Comparison of ENCODE assay signal across 8 cellular contexts in the genomic region with DNA sequence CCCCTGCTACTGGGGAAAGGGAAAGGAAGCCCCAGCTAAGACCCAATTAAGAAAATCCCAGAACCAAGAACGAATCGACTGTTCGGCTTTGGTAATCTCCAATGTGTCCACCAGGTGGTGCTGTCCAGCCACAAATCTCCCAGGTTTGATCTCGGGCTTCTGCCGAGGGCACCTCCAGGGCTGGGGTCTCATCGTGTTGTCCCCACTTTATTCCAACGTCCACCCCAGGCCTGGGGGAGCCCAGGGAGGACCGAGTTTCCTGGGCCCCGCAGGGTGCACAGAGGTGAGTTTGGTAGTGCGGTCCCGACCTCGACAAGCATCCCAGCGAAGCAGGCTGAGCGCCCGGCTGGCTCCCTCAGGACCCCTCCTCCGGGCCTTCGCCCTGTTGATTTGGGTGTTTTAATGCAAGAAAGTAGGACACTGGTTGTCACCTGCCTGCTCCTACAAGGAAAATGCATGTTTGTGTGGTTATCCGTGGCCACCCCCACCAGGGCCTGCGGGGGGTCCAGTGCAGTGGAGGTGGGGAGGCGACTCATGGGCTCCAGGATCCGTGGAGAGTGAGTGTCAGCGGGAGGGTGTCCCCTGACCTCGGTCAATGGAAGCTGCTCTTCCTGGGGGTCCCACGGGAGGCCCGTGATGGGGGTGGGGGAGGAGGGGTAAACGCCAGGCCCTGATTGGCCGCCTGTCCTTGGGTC.
DNase-seq lines count a peak whose midpoint lies in the region; ATAC-seq and TF ChIP-seq lines count a peak whose summit lies in the region.

No MANE protein-coding gene starts in this region.

- WGBS in spleen, 5 donors: 62 to 70% (median 65%) methylated on average over 27 of the region's 27 CpGs

- intact Hi-C loops in left ventricle myocardium inferior (cut with micrococcal nuclease): no loop called here
- intact Hi-C loops in spleen (cut with DNase I; ENCODE audit: low total_unique reads): no loop called here

- TF ChIP-seq CTCF in left ventricle myocardium inferior (IDR thresholded peaks at IDR 0.05; ENCODE audit: borderline replicate concordance) (peak; percentile 95), spleen (IDR thresholded peaks at IDR 0.05 in 8 of 11, conservative IDR thresholded peaks at IDR 0.05 in 3 of 11) (peak; percentile 67 to 90 (median 81))

- no peaks in the 10 kb centered on the region for H3K36me3 Mint-ChIP-seq in activated T-helper 17 cell treated with anti-CD3 and anti-CD28 coated beads, Interleukin-2, amount 50 U/mL, for 72 hours (ENCODE audit: low read depth)

- ATAC-seq in GM21367 (IDR thresholded peaks at IDR 0.05; ENCODE audit: unreplicated experiment): peak; percentile 58
- peak; percentile 39 for ATAC-seq in activated T-helper 17 cell treated with anti-CD3 and anti-CD28 coated beads, Interleukin-2, amount 50 U/mL, for 72 hours (replicated peaks)

- H3K4me1 ChIP-seq in left ventricle myocardium inferior: peaks cover 3% of the 10 kb centered on the region
- H3K4me1 ChIP-seq in spleen: peaks cover 0 to 5% (median 3%) of the 10 kb centered on the region in 6 donors

- no peaks in the 10 kb centered on the region for H3K9me3 Mint-ChIP-seq in activated T-helper 17 cell treated with anti-CD3 and anti-CD28 coated beads, Interleukin-2, amount 50 U/mL, for 72 hours

- TF ChIP-seq POLR2A in spleen (IDR thresholded peaks at IDR 0.05): peak in 1 of 3 donors; percentile 4

- no peaks in the 10 kb centered on the region for H3K4me1 Mint-ChIP-seq in activated T-helper 17 cell treated with anti-CD3 and anti-CD28 coated beads, Interleukin-2, amount 50 U/mL, for 72 hours

- H3K27me3 Mint-ChIP-seq in activated T-helper 17 cell treated with anti-CD3 and anti-CD28 coated beads, Interleukin-2, amount 50 U/mL, for 72 hours: no peaks in the 10 kb centered on the region

- no peaks in the 10 kb centered on the region for H3K9me3 ChIP-seq in left ventricle myocardium inferior (replicated peaks)
- no peaks in the 10 kb centered on the region for H3K9me3 ChIP-seq in spleen

- DNase-seq in AG08396 (ENCODE audit: low spot score): peak; percentile 57
- peak; percentile 24 for DNase-seq in NCI-H226
- peak; percentile 54 for DNase-seq in left ventricle myocardium inferior
- peak; percentile 89 for DNase-seq in spleen
- no peak for DNase-seq in NOMO-1 treated with dmso at 0.1 percent for 144 hours (lab: John Stamatoyannopoulos, UW; ENCODE audit: unreplicated experiment)
- DNase-seq in DMS79 (lab: John Stamatoyannopoulos, UW): no peak

- no peak overlapping the region for H3K4me3 Mint-ChIP-seq in activated T-helper 17 cell treated with anti-CD3 and anti-CD28 coated beads, Interleukin-2, amount 50 U/mL, for 72 hours

- H3K36me3 ChIP-seq in left ventricle myocardium inferior (no peaks in the 10 kb centered on the region), spleen (no peaks in the 10 kb centered on the region)

- no peak overlapping the region for H3K4me3 ChIP-seq in left ventricle myocardium inferior
- H3K4me3 ChIP-seq in spleen: no peak overlapping the region

- H3K27me3 ChIP-seq in left ventricle myocardium inferior (ENCODE audit: low read depth): peaks cover 73% of the 10 kb centered on the region
- H3K27me3 ChIP-seq in spleen (replicated peaks in 1 of 7): peaks cover 0 to 19% (median 0%) of the 10 kb centered on the region in 7 donors

- H3K27ac Mint-ChIP-seq in activated T-helper 17 cell treated with anti-CD3 and anti-CD28 coated beads, Interleukin-2, amount 50 U/mL, for 72 hours: peak overlapping the region; percentile 46

- H3K27ac ChIP-seq in left ventricle myocardium inferior (replicated peaks) (no peak overlapping the region), spleen (no peak overlapping the region)

Comparison
In these comparisons a context has a peak if more than half of its experiments do, and no peak if none do; other contexts are left out.
1. DNase-seq: peak in AG08396 (single experiment), NCI-H226 (single experiment), left ventricle myocardium inferior (single experiment) and spleen (single experiment); none in NOMO-1 treated with dmso at 0.1 percent for 144 hours (single experiment) and DMS79 (single experiment).